ENCODE assay signal across 8 cellular contexts in the genomic region with DNA sequence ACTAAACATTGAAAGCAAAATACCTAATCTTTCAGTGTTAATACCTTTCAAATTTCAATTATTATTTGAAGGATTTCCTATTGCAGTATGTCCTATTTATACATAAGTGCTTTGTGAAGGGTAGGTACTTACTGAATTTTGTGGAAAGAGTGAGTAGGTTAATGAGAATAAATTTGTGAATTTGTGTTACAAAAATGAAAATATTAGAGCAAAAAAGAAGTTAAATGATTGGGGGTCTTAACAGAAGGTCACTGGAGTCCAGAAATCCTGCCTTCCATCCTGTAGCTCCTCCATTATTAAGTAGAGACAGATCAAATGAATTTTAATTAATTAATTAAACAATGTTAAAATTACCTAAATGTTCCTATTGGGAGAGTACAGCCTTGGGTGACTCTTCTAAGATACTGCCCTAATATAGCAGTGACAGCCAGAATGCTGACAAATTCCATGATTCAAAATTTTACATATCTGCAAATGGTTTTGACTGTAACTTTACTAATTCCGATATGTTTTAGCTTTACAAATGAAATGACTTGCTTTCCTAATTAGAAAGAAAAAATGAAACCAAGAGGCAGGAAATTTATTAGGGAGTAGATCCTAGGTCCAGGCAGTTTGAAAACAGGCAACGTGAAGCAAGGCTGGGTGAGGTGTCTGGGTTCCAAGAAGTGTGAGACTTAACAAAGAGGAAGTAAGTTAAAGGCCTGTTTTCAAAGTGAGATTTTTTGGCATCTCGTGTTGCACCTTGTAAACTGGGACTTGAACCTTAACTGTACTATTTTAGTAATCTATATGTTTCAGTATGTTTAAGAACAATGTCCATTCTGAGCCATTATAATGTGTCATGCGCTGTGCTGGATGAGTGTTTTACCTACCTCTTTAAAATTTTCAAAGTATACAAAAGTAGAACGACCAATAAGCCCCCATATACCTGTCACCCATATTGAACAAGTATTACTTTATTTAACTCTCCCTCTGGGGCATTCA.
DNase-seq lines count a peak whose midpoint lies in the region; ATAC-seq and TF ChIP-seq lines count a peak whose summit lies in the region.
"Had no signal": no experiment of that assay in that cellular context is flagged by ENCODE, and none has a peak within 500 bp of the region (broad histone marks: within the 10 kb centered on the region; RNA-seq: fewer than 3 reads in every experiment).

No MANE protein-coding gene starts in this region.

- H3K9me3 ChIP-seq in neutrophil = no peaks in the 10 kb centered on the region

- peak overlapping the region; percentile 93 for H3K4me3 Mint-ChIP-seq in T-helper 1 cell treated with Interleukin-12 subunit alpha and Interleukin-12 subunit beta and Interleukin-4 antibody, amounts not matched to agents 30 μg/mL and 1 μg/mL, for 36 hours

- H3K4me3 ChIP-seq in neutrophil (ENCODE audit: low read depth in 1 of 2, low read length in 1 of 2) = peak overlapping the region; percentile 84 to 86

- H3K27me3 ChIP-seq in neutrophil = no peaks in the 10 kb centered on the region

- peaks cover 44% of the 10 kb centered on the region for H3K4me1 Mint-ChIP-seq in T-helper 1 cell treated with Interleukin-12 subunit alpha and Interleukin-12 subunit beta and Interleukin-4 antibody, amounts not matched to agents 30 μg/mL and 1 μg/mL, for 36 hours (ENCODE audit: low read depth)

- H3K27ac ChIP-seq in neutrophil = peak overlapping the region; percentile 94
- H3K27ac ChIP-seq: epithelial cell of prostate had no signal

- no peak for TF ChIP-seq CTCF in neutrophil (IDR thresholded peaks at IDR 0.05)

- peak overlapping the region; percentile 92 for H3K27ac Mint-ChIP-seq in T-helper 1 cell treated with Interleukin-12 subunit alpha and Interleukin-12 subunit beta and Interleukin-4 antibody, amounts not matched to agents 30 μg/mL and 1 μg/mL, for 36 hours

- no peaks in the 10 kb centered on the region for H3K27me3 Mint-ChIP-seq in T-helper 1 cell treated with Interleukin-12 subunit alpha and Interleukin-12 subunit beta and Interleukin-4 antibody, amounts not matched to agents 30 μg/mL and 1 μg/mL, for 36 hours (ENCODE audit: low read depth)

- H3K4me1 ChIP-seq in neutrophil (ENCODE audit: control insufficient read depth in 1 of 2, insufficient read depth in 1 of 2, low read depth in 1 of 2, low read length in 1 of 2) = peaks cover 73 to 79% of the 10 kb centered on the region in 2 experiments

- peaks cover 42% of the 10 kb centered on the region for H3K36me3 Mint-ChIP-seq in T-helper 1 cell treated with Interleukin-12 subunit alpha and Interleukin-12 subunit beta and Interleukin-4 antibody, amounts not matched to agents 30 μg/mL and 1 μg/mL, for 36 hours (ENCODE audit: low read depth)

- H3K9me3 Mint-ChIP-seq in T-helper 1 cell treated with Interleukin-12 subunit alpha and Interleukin-12 subunit beta and Interleukin-4 antibody, amounts not matched to agents 30 μg/mL and 1 μg/mL, for 36 hours = peaks cover 6% of the 10 kb centered on the region

- peak; percentile 23 for ATAC-seq in GM18520 (IDR thresholded peaks at IDR 0.05; ENCODE audit: unreplicated experiment)
- ATAC-seq in HG02759 (IDR thresholded peaks at IDR 0.05; ENCODE audit: unreplicated experiment) = peak; percentile 29
- no peak for ATAC-seq in SK-N-SH treated with all-trans-retinoic acid at 6 μM for 48 hours

- H3K36me3 ChIP-seq in neutrophil = peaks cover 36% of the 10 kb centered on the region

- DNase-seq in HPDE6-E6E7 (ENCODE audit: extremely low spot score) (no peak), NCI-H2227 treated with DMSO at 0.1 percent for 48 hours (lab: John Stamatoyannopoulos, UW) (no peak)

TF ChIP-seq in SK-N-SH treated with all-trans-retinoic acid at 6 μM for 48 hours, 23 proteins besides CTCF, POLR2A, EP300 and RAD21:
- no peak for TF ChIP-seq ZNF8 (CRISPR knock-in tag; IDR thresholded peaks at IDR 0.05)
- TF ChIP-seq, protein P1, sequence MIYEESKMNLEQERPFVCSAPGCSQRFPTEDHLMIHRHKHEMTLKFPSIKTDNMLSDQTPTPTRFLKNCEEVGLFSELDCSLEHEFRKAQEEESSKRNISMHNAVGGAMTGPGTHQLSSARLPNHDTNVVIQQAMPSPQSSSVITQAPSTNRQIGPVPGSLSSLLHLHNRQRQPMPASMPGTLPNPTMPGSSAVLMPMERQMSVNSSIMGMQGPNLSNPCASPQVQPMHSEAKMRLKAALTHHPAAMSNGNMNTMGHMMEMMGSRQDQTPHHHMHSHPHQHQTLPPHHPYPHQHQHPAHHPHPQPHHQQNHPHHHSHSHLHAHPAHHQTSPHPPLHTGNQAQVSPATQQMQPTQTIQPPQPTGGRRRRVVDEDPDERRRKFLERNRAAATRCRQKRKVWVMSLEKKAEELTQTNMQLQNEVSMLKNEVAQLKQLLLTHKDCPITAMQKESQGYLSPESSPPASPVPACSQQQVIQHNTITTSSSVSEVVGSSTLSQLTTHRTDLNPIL (CRISPR knock-in tag; IDR thresholded peaks at IDR 0.05; ENCODE audit: low read depth) = no peak
- TF ChIP-seq, protein P2, sequence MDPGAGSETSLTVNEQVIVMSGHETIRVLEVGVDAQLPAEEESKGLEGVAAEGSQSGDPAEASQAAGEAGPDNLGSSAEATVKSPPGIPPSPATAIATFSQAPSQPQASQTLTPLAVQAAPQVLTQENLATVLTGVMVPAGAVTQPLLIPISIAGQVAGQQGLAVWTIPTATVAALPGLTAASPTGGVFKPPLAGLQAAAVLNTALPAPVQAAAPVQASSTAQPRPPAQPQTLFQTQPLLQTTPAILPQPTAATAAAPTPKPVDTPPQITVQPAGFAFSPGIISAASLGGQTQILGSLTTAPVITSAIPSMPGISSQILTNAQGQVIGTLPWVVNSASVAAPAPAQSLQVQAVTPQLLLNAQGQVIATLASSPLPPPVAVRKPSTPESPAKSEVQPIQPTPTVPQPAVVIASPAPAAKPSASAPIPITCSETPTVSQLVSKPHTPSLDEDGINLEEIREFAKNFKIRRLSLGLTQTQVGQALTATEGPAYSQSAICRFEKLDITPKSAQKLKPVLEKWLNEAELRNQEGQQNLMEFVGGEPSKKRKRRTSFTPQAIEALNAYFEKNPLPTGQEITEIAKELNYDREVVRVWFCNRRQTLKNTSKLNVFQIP (CRISPR knock-in tag; IDR thresholded peaks at IDR 0.05; ENCODE audit: borderline replicate concordance, low read depth) = no peak
- TF ChIP-seq, protein P3, sequence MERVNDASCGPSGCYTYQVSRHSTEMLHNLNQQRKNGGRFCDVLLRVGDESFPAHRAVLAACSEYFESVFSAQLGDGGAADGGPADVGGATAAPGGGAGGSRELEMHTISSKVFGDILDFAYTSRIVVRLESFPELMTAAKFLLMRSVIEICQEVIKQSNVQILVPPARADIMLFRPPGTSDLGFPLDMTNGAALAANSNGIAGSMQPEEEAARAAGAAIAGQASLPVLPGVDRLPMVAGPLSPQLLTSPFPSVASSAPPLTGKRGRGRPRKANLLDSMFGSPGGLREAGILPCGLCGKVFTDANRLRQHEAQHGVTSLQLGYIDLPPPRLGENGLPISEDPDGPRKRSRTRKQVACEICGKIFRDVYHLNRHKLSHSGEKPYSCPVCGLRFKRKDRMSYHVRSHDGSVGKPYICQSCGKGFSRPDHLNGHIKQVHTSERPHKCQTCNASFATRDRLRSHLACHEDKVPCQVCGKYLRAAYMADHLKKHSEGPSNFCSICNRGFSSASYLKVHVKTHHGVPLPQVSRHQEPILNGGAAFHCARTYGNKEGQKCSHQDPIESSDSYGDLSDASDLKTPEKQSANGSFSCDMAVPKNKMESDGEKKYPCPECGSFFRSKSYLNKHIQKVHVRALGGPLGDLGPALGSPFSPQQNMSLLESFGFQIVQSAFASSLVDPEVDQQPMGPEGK (CRISPR knock-in tag; IDR thresholded peaks at IDR 0.05; ENCODE audit: borderline replicate concordance) = no peak
